ENCODE assay signal across 1 cellular context in genomic region chr11:61334434-61335354, GRCh38.
A peak's percentile ranks its signal among the peaks of the same experiment; 100 is the strongest.
TF ChIP-seq lines count a peak whose summit lies in the region.

No MANE protein-coding gene starts in this region.

TF ChIP-seq in HepG2, 621 proteins besides CTCF, POLR2A, EP300 and RAD21 (continued from another document and continues in another):
- TF ChIP-seq SATB2 (CRISPR knock-in tag; IDR thresholded peaks at IDR 0.05) (no peak), ZHX2 (IDR thresholded peaks at IDR 0.05; ENCODE audit: low read depth) (no peak), ZHX2 (CRISPR knock-in tag; IDR thresholded peaks at IDR 0.05; ENCODE audit: borderline replicate concordance) (no peak), KLF15 (CRISPR knock-in tag; IDR thresholded peaks at IDR 0.05; ENCODE audit: borderline replicate concordance) (no peak), SOX13 (IDR thresholded peaks at IDR 0.05) (no peak), SOX13 (CRISPR knock-in tag; conservative IDR thresholded peaks at IDR 0.05 in 1 of 2, IDR thresholded peaks at IDR 0.05 in 1 of 2) (no peak), SRSF4 (IDR thresholded peaks at IDR 0.05; ENCODE audit: low read depth, low read length, poor library complexity, severe bottlenecking) (no peak), HNRNPLL (IDR thresholded peaks at IDR 0.05; ENCODE audit: low read depth, low read length, poor library complexity, severe bottlenecking) (no peak), CEBPG (CRISPR knock-in tag; IDR thresholded peaks at IDR 0.05) (no peak), PTBP1 (IDR thresholded peaks at IDR 0.05; ENCODE audit: low read depth, low read length, poor library complexity, severe bottlenecking) (no peak), ZNF33A (CRISPR knock-in tag; IDR thresholded peaks at IDR 0.05; ENCODE audit: borderline replicate concordance) (no peak), PAXIP1 (CRISPR knock-in tag; conservative IDR thresholded peaks at IDR 0.05) (peak; percentile 78), ZNF253 (CRISPR knock-in tag; IDR thresholded peaks at IDR 0.05; ENCODE audit: borderline replicate concordance) (no peak), ZNF546 (CRISPR knock-in tag; conservative IDR thresholded peaks at IDR 0.05) (peak; percentile 71), ZBTB2 (CRISPR knock-in tag; IDR thresholded peaks at IDR 0.05; ENCODE audit: low read depth) (0 out of 2 replicates have a peak, but pooled peaks have one; percentile 31), ZNF335 (CRISPR knock-in tag; IDR thresholded peaks at IDR 0.05) (0 out of 2 replicates have a peak, but pooled peaks have one; percentile 38), ZSCAN20 (CRISPR knock-in tag; IDR thresholded peaks at IDR 0.05; ENCODE audit: borderline replicate concordance) (no peak), REST (IDR thresholded peaks at IDR 0.05; ENCODE audit: borderline replicate concordance in 1 of 2, low read depth in 1 of 2, low read length in 2 of 2) (peak in 1 of 2 experiments; percentile 24; a peak in 1 of 4 replicates), ZNF543 (CRISPR knock-in tag; IDR thresholded peaks at IDR 0.05) (peak; percentile 58; the same call in 1 of the 2 replicates), LCORL (IDR thresholded peaks at IDR 0.05) (no peak), LCORL (CRISPR knock-in tag; IDR thresholded peaks at IDR 0.05) (peak; percentile 58), CHCHD3 (CRISPR knock-in tag; IDR thresholded peaks at IDR 0.05) (no peak), TMF1 (CRISPR knock-in tag; IDR thresholded peaks at IDR 0.05; ENCODE audit: low read depth) (no peak), PHF21A (CRISPR knock-in tag; IDR thresholded peaks at IDR 0.05) (no peak; the same call in 1 of the 2 replicates), TFAP4 (IDR thresholded peaks at IDR 0.05; ENCODE audit: borderline replicate concordance, low read depth) (no peak), ZNF383 (CRISPR knock-in tag; IDR thresholded peaks at IDR 0.05; ENCODE audit: borderline replicate concordance) (no peak), ZNF670 (CRISPR knock-in tag; IDR thresholded peaks at IDR 0.05; ENCODE audit: borderline replicate concordance) (0 out of 2 replicates have a peak, but pooled peaks have one; percentile 31), TEAD3 (CRISPR knock-in tag; optimal IDR thresholded peaks at IDR 0.05; ENCODE audit: borderline replicate concordance) (peak; percentile 48), ZBTB42 (CRISPR knock-in tag; IDR thresholded peaks at IDR 0.05) (0 out of 2 replicates have a peak, but pooled peaks have one; percentile 4), KIAA2018 (CRISPR knock-in tag; IDR thresholded peaks at IDR 0.05; ENCODE audit: borderline replicate concordance) (0 out of 2 replicates have a peak, but pooled peaks have one; percentile 41), DPF2 (CRISPR knock-in tag; IDR thresholded peaks at IDR 0.05; ENCODE audit: borderline replicate concordance, low read depth) (no peak), RCOR2 (CRISPR knock-in tag; IDR thresholded peaks at IDR 0.05) (peak; percentile 24; the same call in 1 of the 2 replicates), CAMTA2 (CRISPR knock-in tag; IDR thresholded peaks at IDR 0.05; ENCODE audit: borderline replicate concordance) (no peak)
